17 cellular contexts compared by ENCODE assay signal in genomic region chr2:40373093-40373492, GRCh38.
A peak's percentile ranks its signal among the peaks of the same experiment; 100 is the strongest.
DNase-seq lines count a peak whose midpoint lies in the region; ATAC-seq and TF ChIP-seq lines count a peak whose summit lies in the region.
"Had no signal": no experiment of that assay in that cellular context is flagged by ENCODE, and none has a peak within 500 bp of the region (broad histone marks: within the 10 kb centered on the region; RNA-seq: fewer than 3 reads in every experiment).

No MANE protein-coding gene starts in this region.

- no peaks in the 10 kb centered on the region for H3K4me1 Mint-ChIP-seq in CD4-positive, alpha-beta T cell (ENCODE audit: low read depth)

- POLR2A ChIA-PET in CD4-positive, alpha-beta T cell (lab: Charles Lee), result no interaction called here

- no peak overlapping the region for H3K27ac Mint-ChIP-seq in CD4-positive, alpha-beta T cell

- no peaks in the 10 kb centered on the region for H3K27me3 Mint-ChIP-seq in CD4-positive, alpha-beta T cell

- intact Hi-C loops in left ventricle myocardium superior (cut with micrococcal nuclease), result no loop called here
- intact Hi-C loops in esophagus muscularis mucosa (cut with DNase I), result no loop called here
- intact Hi-C loops in CD4-positive, alpha-beta T cell (cut with DNase I, micrococcal nuclease), result no loop called here

- H3K36me3 Mint-ChIP-seq in CD4-positive, alpha-beta T cell (ENCODE audit: low read depth), result no peaks in the 10 kb centered on the region

- TF ChIP-seq POLR2A in esophagus muscularis mucosa (IDR thresholded peaks at IDR 0.05; ENCODE audit: low read depth), result no peak

- no peak for TF ChIP-seq CTCF in cardiac muscle cell (IDR thresholded peaks at IDR 0.05; ENCODE audit: low read depth, low read length)
- no peak for TF ChIP-seq CTCF in esophagus muscularis mucosa (IDR thresholded peaks at IDR 0.05)
- no peak for TF ChIP-seq CTCF in omental fat pad (IDR thresholded peaks at IDR 0.05)
- no peak for TF ChIP-seq CTCF in CD4-positive, alpha-beta T cell (IDR thresholded peaks at IDR 0.05)

- no peak overlapping the region for H3K4me3 Mint-ChIP-seq in CD4-positive, alpha-beta T cell
- H3K4me3 Mint-ChIP-seq: H9 had no signal

- no peak for TF ChIP-seq EP300 in esophagus muscularis mucosa (IDR thresholded peaks at IDR 0.05)

- H3K9me3 ChIP-seq in cardiac muscle cell (ENCODE audit: low read depth), result no peaks in the 10 kb centered on the region
- H3K9me3 ChIP-seq in esophagus muscularis mucosa, result no peaks in the 10 kb centered on the region
- no peaks in the 10 kb centered on the region for H3K9me3 ChIP-seq in CD4-positive, alpha-beta T cell (ENCODE audit: control insufficient read depth, low read length)

- H3K27ac ChIP-seq in cardiac muscle cell (peak overlapping the region; percentile 60), esophagus muscularis mucosa (replicated peaks in 1 of 4) (peak overlapping the region; percentile 69 to 77 (median 72))
- H3K27ac ChIP-seq in CD4-positive, alpha-beta T cell (ENCODE audit: low read depth, low read length), result no peak overlapping the region
- H3K27ac ChIP-seq: C4-2B had no signal

- H3K4me3 ChIP-seq in cardiac muscle cell (no peak overlapping the region), esophagus muscularis mucosa (no peak overlapping the region)

- no peaks in the 10 kb centered on the region for H3K27me3 ChIP-seq in cardiac muscle cell
- no peaks in the 10 kb centered on the region for H3K27me3 ChIP-seq in esophagus muscularis mucosa
- no peaks in the 10 kb centered on the region for H3K27me3 ChIP-seq in CD4-positive, alpha-beta T cell (ENCODE audit: control insufficient read depth, insufficient read depth, low read length)

- WGBS in esophagus muscularis mucosa, result 77% methylated on average over 1 of the region's 1 CpG

- peaks cover 2% of the 10 kb centered on the region for H3K9me3 Mint-ChIP-seq in CD4-positive, alpha-beta T cell
- H3K9me3 Mint-ChIP-seq: H9 had no signal

- H3K36me3 ChIP-seq in cardiac muscle cell (peaks cover 7% of the 10 kb centered on the region), esophagus muscularis mucosa (peaks cover 0 to 7% (median 0%) of the 10 kb centered on the region in 4 donors)

- DNase-seq in cardiac muscle cell (ENCODE audit: low read depth in 1 of 2, low spot score in 1 of 2), result no peak
- no peak for DNase-seq in left ventricle myocardium superior
- DNase-seq in esophagus muscularis mucosa (ENCODE audit: extremely low spot score), result no peak
- DNase-seq in omental fat pad (ENCODE audit: low spot score), result no peak
- no peak for DNase-seq in NCI-H524 (lab: John Stamatoyannopoulos, UW)
- DNase-seq in occipital lobe (lab: John Stamatoyannopoulos, UW), result no peak
- no peak for DNase-seq in medulla oblongata (ENCODE audit: extremely low spot score)
- no peak for DNase-seq in CD4-positive, alpha-beta T cell
- DNase-seq: COR-L47, DMS53, H9, NCI-H1048, NCI-H146, NCI-H446, NCI-H774 had no signal

- H3K4me1 ChIP-seq in cardiac muscle cell (ENCODE audit: low read depth) (peaks cover 65% of the 10 kb centered on the region), esophagus muscularis mucosa (peaks cover 34 to 46% (median 40%) of the 10 kb centered on the region in 4 donors)

- no peak for ATAC-seq in left ventricle myocardium superior
- ATAC-seq in omental fat pad (ENCODE audit: low FRiP score), result peak; percentile 52
- ATAC-seq in CD4-positive, alpha-beta T cell (ENCODE audit: poor library complexity), result no peak
- ATAC-seq: Panc1 had no signal

- CTCF ChIA-PET in CD4-positive, alpha-beta T cell (lab: Charles Lee), result no interaction called here
